In the genomic region with DNA sequence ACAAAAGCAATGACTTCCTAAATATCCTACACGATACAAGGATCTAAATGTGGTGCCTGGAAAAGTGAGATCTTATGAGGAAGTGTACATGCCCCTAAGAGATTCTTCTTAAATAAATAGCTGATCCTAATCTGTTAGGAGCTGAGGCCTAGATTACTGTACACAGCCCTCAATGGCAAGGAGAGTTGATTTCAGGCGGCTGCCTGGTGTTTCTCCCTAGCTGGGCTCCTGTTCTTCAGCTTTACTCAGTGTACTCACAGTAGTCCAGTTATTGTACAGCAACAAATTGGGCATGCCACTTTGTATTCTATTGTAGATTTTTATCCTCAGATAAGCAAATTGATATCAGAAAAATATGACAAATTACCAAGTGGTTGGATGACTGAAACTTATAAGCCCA, we compare ENCODE assay signal across 10 cellular contexts.
"Had no signal": no experiment of that assay in that cellular context is flagged by ENCODE, and none has a peak within 500 bp of the region (broad histone marks: within the 10 kb centered on the region; RNA-seq: fewer than 3 reads in every experiment).

No MANE protein-coding gene starts in this region.

- H3K4me3 Mint-ChIP-seq: HFFc6, IgD-negative memory B cell had no signal

- DNase-seq: GM23248, GOT3, H7, HFFc6, KBM-7 had no signal

- H3K36me3 Mint-ChIP-seq: IgD-negative memory B cell had no signal

- ATAC-seq: HCT116, HepG2 had no signal

- H3K4me3 ChIP-seq: GM23248, HAP-1 had no signal

- H2AFZ ChIP-seq: GM23248 had no signal

- H3K9me3 Mint-ChIP-seq: IgD-negative memory B cell had no signal

- H3K27me3 Mint-ChIP-seq: IgD-negative memory B cell had no signal

- H3K27ac Mint-ChIP-seq: HFFc6, IgD-negative memory B cell had no signal

- H3K36me3 ChIP-seq: HAP-1 had no signal

- H3K9me3 ChIP-seq: HAP-1 had no signal

- H3K4me1 ChIP-seq: HAP-1 had no signal

- H3K4me1 Mint-ChIP-seq: IgD-negative memory B cell had no signal

- H3K27ac ChIP-seq: GM23248, HL-60 had no signal

- H3K9ac ChIP-seq: GM23248 had no signal
